Comparison of ENCODE assay signal across 1 cellular context in the genomic region with DNA sequence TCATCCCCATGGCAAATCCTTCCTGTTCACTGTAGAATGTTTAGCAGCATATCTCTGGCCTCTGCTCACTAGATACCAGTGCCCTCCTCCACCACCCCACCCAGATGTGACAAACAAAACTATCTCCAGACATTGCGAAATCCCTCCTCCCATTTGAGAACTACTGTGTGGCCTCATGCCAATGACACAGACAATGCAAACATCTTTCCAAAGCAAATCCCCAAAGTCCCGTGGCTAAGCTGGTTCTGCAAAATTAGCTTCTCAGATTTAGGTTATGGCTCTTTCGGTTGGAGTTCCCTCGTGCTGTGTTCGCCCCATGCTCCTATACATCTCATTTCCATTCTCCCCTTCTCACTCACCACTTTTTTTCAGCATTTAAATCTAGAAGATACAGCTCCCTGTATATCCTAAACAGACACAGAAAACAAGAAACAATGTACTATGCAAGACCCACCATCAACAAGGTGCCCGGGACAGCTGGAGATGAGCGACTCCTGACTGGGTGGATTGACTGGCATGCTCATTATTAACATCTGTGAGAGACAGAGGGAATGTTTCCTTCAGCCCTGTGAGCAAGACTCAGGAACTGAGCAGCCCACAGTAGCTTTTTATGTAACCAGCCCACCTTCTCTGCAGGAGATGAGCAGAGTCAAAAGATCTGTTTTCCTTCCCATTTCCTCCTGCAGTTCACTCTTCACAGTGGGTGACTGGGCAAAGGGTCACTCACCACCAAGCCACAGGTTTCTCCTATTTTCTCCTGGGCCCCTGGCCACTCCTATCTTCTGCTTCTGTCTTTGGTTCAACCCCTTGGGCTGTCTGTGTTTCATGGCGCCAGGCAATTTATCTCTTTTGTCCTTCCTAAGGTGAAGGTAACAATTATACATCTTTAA.
TF ChIP-seq lines count a peak whose summit lies in the region.

No MANE protein-coding gene starts in this region.

TF ChIP-seq in HepG2, 621 proteins besides CTCF, POLR2A, EP300 and RAD21 (continued from another document and continues in another):
- no peak for TF ChIP-seq RNF2 (conservative IDR thresholded peaks at IDR 0.05; ENCODE audit: low read depth)
- TF ChIP-seq ZNF292 (CRISPR knock-in tag; IDR thresholded peaks at IDR 0.05; ENCODE audit: borderline replicate concordance, low read depth), result peak; percentile 77; the same call in 1 of the 2 replicates
- TF ChIP-seq PCBP2 (optimal IDR thresholded peaks at IDR 0.05; ENCODE audit: low read depth, low read length, poor library complexity, severe bottlenecking), result no peak
- TF ChIP-seq ZNF329 (CRISPR knock-in tag; IDR thresholded peaks at IDR 0.05; ENCODE audit: low read depth), result no peak
- TF ChIP-seq, protein P1, sequence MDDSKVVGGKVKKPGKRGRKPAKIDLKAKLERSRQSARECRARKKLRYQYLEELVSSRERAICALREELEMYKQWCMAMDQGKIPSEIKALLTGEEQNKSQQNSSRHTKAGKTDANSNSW (CRISPR knock-in tag; IDR thresholded peaks at IDR 0.05; ENCODE audit: borderline replicate concordance), result no peak
- TF ChIP-seq, protein P2, sequence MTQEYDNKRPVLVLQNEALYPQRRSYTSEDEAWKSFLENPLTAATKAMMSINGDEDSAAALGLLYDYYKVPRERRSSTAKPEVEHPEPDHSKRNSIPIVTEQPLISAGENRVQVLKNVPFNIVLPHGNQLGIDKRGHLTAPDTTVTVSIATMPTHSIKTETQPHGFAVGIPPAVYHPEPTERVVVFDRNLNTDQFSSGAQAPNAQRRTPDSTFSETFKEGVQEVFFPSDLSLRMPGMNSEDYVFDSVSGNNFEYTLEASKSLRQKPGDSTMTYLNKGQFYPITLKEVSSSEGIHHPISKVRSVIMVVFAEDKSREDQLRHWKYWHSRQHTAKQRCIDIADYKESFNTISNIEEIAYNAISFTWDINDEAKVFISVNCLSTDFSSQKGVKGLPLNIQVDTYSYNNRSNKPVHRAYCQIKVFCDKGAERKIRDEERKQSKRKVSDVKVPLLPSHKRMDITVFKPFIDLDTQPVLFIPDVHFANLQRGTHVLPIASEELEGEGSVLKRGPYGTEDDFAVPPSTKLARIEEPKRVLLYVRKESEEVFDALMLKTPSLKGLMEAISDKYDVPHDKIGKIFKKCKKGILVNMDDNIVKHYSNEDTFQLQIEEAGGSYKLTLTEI (CRISPR knock-in tag; conservative IDR thresholded peaks at IDR 0.05), result no peak
- TF ChIP-seq RCOR2 (CRISPR knock-in tag; IDR thresholded peaks at IDR 0.05), result peak; percentile 75
- TF ChIP-seq, protein P3, sequence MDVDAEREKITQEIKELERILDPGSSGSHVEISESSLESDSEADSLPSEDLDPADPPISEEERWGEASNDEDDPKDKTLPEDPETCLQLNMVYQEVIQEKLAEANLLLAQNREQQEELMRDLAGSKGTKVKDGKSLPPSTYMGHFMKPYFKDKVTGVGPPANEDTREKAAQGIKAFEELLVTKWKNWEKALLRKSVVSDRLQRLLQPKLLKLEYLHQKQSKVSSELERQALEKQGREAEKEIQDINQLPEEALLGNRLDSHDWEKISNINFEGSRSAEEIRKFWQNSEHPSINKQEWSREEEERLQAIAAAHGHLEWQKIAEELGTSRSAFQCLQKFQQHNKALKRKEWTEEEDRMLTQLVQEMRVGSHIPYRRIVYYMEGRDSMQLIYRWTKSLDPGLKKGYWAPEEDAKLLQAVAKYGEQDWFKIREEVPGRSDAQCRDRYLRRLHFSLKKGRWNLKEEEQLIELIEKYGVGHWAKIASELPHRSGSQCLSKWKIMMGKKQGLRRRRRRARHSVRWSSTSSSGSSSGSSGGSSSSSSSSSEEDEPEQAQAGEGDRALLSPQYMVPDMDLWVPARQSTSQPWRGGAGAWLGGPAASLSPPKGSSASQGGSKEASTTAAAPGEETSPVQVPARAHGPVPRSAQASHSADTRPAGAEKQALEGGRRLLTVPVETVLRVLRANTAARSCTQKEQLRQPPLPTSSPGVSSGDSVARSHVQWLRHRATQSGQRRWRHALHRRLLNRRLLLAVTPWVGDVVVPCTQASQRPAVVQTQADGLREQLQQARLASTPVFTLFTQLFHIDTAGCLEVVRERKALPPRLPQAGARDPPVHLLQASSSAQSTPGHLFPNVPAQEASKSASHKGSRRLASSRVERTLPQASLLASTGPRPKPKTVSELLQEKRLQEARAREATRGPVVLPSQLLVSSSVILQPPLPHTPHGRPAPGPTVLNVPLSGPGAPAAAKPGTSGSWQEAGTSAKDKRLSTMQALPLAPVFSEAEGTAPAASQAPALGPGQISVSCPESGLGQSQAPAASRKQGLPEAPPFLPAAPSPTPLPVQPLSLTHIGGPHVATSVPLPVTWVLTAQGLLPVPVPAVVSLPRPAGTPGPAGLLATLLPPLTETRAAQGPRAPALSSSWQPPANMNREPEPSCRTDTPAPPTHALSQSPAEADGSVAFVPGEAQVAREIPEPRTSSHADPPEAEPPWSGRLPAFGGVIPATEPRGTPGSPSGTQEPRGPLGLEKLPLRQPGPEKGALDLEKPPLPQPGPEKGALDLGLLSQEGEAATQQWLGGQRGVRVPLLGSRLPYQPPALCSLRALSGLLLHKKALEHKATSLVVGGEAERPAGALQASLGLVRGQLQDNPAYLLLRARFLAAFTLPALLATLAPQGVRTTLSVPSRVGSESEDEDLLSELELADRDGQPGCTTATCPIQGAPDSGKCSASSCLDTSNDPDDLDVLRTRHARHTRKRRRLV (CRISPR knock-in tag; IDR thresholded peaks at IDR 0.05), result no peak
- peak; percentile 58; the same call in 1 of the 2 replicates for TF ChIP-seq JUN (CRISPR knock-in tag; IDR thresholded peaks at IDR 0.05)
- TF ChIP-seq ZFYVE20 (CRISPR knock-in tag; IDR thresholded peaks at IDR 0.05; ENCODE audit: borderline replicate concordance, low read depth), result no peak
- TF ChIP-seq, protein P4, sequence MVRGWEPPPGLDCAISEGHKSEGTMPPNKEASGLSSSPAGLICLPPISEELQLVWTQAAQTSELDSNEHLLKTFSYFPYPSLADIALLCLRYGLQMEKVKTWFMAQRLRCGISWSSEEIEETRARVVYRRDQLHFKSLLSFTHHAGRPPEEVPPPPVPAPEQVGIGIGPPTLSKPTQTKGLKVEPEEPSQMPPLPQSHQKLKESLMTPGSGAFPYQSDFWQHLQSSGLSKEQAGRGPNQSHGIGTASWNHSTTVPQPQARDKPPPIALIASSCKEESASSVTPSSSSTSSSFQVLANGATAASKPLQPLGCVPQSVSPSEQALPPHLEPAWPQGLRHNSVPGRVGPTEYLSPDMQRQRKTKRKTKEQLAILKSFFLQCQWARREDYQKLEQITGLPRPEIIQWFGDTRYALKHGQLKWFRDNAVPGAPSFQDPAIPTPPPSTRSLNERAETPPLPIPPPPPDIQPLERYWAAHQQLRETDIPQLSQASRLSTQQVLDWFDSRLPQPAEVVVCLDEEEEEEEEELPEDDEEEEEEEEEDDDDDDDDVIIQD (CRISPR knock-in tag; IDR thresholded peaks at IDR 0.05; ENCODE audit: low read depth), result peak; percentile 66; the same call in 1 of the 2 replicates
- TF ChIP-seq ZNF644 (CRISPR knock-in tag; IDR thresholded peaks at IDR 0.05; ENCODE audit: low read depth), result peak; percentile 93
- TF ChIP-seq, protein P5, sequence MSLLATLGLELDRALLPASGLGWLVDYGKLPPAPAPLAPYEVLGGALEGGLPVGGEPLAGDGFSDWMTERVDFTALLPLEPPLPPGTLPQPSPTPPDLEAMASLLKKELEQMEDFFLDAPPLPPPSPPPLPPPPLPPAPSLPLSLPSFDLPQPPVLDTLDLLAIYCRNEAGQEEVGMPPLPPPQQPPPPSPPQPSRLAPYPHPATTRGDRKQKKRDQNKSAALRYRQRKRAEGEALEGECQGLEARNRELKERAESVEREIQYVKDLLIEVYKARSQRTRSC (CRISPR knock-in tag; IDR thresholded peaks at IDR 0.05; ENCODE audit: low read depth), result no peak
- TF ChIP-seq ZNF431 (CRISPR knock-in tag; IDR thresholded peaks at IDR 0.05; ENCODE audit: borderline replicate concordance, low read depth), result no peak
- TF ChIP-seq, protein P6, sequence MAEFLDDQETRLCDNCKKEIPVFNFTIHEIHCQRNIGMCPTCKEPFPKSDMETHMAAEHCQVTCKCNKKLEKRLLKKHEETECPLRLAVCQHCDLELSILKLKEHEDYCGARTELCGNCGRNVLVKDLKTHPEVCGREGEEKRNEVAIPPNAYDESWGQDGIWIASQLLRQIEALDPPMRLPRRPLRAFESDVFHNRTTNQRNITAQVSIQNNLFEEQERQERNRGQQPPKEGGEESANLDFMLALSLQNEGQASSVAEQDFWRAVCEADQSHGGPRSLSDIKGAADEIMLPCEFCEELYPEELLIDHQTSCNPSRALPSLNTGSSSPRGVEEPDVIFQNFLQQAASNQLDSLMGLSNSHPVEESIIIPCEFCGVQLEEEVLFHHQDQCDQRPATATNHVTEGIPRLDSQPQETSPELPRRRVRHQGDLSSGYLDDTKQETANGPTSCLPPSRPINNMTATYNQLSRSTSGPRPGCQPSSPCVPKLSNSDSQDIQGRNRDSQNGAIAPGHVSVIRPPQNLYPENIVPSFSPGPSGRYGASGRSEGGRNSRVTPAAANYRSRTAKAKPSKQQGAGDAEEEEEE (CRISPR knock-in tag; IDR thresholded peaks at IDR 0.05; ENCODE audit: borderline replicate concordance), result no peak
- TF ChIP-seq ZNF180 (CRISPR knock-in tag; IDR thresholded peaks at IDR 0.05; ENCODE audit: borderline replicate concordance, low read depth), result no peak
- TF ChIP-seq ZNF343 (CRISPR knock-in tag; IDR thresholded peaks at IDR 0.05), result no peak
- TF ChIP-seq ELF1 (CRISPR knock-in tag; IDR thresholded peaks at IDR 0.05), result 0 out of 2 replicates have a peak, but pooled peaks have one; percentile 33
- no peak for TF ChIP-seq ZNF737 (CRISPR knock-in tag; IDR thresholded peaks at IDR 0.05; ENCODE audit: borderline replicate concordance)
- TF ChIP-seq MAZ (IDR thresholded peaks at IDR 0.05; ENCODE audit: borderline replicate concordance, low read depth, low read length), result no peak
- no peak; the same call in 1 of the 2 replicates for TF ChIP-seq MAZ (CRISPR knock-in tag; IDR thresholded peaks at IDR 0.05; ENCODE audit: low read depth)
- TF ChIP-seq ZNF83 (CRISPR knock-in tag; IDR thresholded peaks at IDR 0.05; ENCODE audit: borderline replicate concordance), result no peak
- no peak for TF ChIP-seq ZNF274 (CRISPR knock-in tag; IDR thresholded peaks at IDR 0.05)
- no peak for TF ChIP-seq SP4 (CRISPR knock-in tag; IDR thresholded peaks at IDR 0.05)
- no peak for TF ChIP-seq ZNF24 (IDR thresholded peaks at IDR 0.05)
- peak; percentile 71; the same call in 1 of the 2 replicates for TF ChIP-seq DPF2 (CRISPR knock-in tag; IDR thresholded peaks at IDR 0.05; ENCODE audit: borderline replicate concordance, low read depth)
- TF ChIP-seq, protein P7, sequence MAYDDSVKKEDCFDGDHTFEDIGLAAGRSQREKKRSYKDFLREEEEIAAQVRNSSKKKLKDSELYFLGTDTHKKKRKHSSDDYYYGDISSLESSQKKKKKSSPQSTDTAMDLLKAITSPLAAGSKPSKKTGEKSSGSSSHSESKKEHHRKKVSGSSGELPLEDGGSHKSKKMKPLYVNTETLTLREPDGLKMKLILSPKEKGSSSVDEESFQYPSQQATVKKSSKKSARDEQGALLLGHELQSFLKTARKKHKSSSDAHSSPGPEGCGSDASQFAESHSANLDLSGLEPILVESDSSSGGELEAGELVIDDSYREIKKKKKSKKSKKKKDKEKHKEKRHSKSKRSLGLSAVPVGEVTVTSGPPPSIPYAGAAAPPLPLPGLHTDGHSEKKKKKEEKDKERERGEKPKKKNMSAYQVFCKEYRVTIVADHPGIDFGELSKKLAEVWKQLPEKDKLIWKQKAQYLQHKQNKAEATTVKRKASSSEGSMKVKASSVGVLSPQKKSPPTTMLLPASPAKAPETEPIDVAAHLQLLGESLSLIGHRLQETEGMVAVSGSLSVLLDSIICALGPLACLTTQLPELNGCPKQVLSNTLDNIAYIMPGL (CRISPR knock-in tag; IDR thresholded peaks at IDR 0.05; ENCODE audit: borderline replicate concordance in 1 of 2, low read depth in 1 of 2), result no peak
- no peak for TF ChIP-seq ZNF124 (CRISPR knock-in tag; IDR thresholded peaks at IDR 0.05)
- TF ChIP-seq ZNF577 (CRISPR knock-in tag; IDR thresholded peaks at IDR 0.05; ENCODE audit: borderline replicate concordance, low read depth), result no peak
- TF ChIP-seq NFATC3 (CRISPR knock-in tag; IDR thresholded peaks at IDR 0.05), result no peak
- TF ChIP-seq, protein P8, sequence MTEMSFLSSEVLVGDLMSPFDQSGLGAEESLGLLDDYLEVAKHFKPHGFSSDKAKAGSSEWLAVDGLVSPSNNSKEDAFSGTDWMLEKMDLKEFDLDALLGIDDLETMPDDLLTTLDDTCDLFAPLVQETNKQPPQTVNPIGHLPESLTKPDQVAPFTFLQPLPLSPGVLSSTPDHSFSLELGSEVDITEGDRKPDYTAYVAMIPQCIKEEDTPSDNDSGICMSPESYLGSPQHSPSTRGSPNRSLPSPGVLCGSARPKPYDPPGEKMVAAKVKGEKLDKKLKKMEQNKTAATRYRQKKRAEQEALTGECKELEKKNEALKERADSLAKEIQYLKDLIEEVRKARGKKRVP (CRISPR knock-in tag; IDR thresholded peaks at IDR 0.05), result peak in 1 of 2 experiments; percentile 56; a peak in 2 of 4 replicates
- no peak for TF ChIP-seq ZNF672 (CRISPR knock-in tag; IDR thresholded peaks at IDR 0.05)
- TF ChIP-seq FOXK1 (CRISPR knock-in tag; IDR thresholded peaks at IDR 0.05; ENCODE audit: borderline replicate concordance, low read depth), result peak; percentile 87; the same call in 1 of the 2 replicates
- no peak for TF ChIP-seq ZNF543 (CRISPR knock-in tag; IDR thresholded peaks at IDR 0.05)
- no peak for TF ChIP-seq STAT5B (CRISPR knock-in tag; IDR thresholded peaks at IDR 0.05)
- TF ChIP-seq ZNF3 (CRISPR knock-in tag; IDR thresholded peaks at IDR 0.05), result no peak
- no peak for TF ChIP-seq HOXD1 (CRISPR knock-in tag; IDR thresholded peaks at IDR 0.05)
- no peak for TF ChIP-seq ZNF432 (CRISPR knock-in tag; IDR thresholded peaks at IDR 0.05; ENCODE audit: borderline replicate concordance)
- peak; percentile 56; the same call in 1 of the 2 replicates for TF ChIP-seq KDM1A (CRISPR knock-in tag; IDR thresholded peaks at IDR 0.05)
- no peak for TF ChIP-seq ZNF891 (CRISPR knock-in tag; IDR thresholded peaks at IDR 0.05)
- no peak for TF ChIP-seq ELF4 (CRISPR knock-in tag; IDR thresholded peaks at IDR 0.05; ENCODE audit: borderline replicate concordance)
- TF ChIP-seq ZFAT (CRISPR knock-in tag; conservative IDR thresholded peaks at IDR 0.05), result no peak
- peak; percentile 37; the same call in 1 of the 2 replicates for TF ChIP-seq ZFX (CRISPR knock-in tag; IDR thresholded peaks at IDR 0.05; ENCODE audit: low read depth)
- no peak for TF ChIP-seq MTF2 (CRISPR knock-in tag; IDR thresholded peaks at IDR 0.05; ENCODE audit: borderline replicate concordance)
- TF ChIP-seq, protein P9, sequence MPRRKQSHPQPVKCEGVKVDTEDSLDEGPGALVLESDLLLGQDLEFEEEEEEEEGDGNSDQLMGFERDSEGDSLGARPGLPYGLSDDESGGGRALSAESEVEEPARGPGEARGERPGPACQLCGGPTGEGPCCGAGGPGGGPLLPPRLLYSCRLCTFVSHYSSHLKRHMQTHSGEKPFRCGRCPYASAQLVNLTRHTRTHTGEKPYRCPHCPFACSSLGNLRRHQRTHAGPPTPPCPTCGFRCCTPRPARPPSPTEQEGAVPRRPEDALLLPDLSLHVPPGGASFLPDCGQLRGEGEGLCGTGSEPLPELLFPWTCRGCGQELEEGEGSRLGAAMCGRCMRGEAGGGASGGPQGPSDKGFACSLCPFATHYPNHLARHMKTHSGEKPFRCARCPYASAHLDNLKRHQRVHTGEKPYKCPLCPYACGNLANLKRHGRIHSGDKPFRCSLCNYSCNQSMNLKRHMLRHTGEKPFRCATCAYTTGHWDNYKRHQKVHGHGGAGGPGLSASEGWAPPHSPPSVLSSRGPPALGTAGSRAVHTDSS (CRISPR knock-in tag; conservative IDR thresholded peaks at IDR 0.05), result no peak
- no peak for TF ChIP-seq U2AF2 (IDR thresholded peaks at IDR 0.05; ENCODE audit: low read depth, low read length)
